ENCODE assay signal across 2 cellular contexts in genomic region chr17:28117304-28117703, GRCh38.
TF ChIP-seq lines count a peak whose summit lies in the region.

No MANE protein-coding gene starts in this region.

TF ChIP-seq in HEK293, 187 proteins besides CTCF, POLR2A, EP300 and RAD21:
- no peak for TF ChIP-seq ZSCAN18 (tag by site-specific recombination; IDR thresholded peaks at IDR 0.05)
- TF ChIP-seq HIC1 (tag by site-specific recombination; IDR thresholded peaks at IDR 0.05) = no peak
- 0 out of 2 replicates have a peak, but pooled peaks have one; percentile 38 for TF ChIP-seq SCRT1 (tag by site-specific recombination; IDR thresholded peaks at IDR 0.05; ENCODE audit: borderline replicate concordance)
- TF ChIP-seq ZNF664 (tag by site-specific recombination; IDR thresholded peaks at IDR 0.05) = no peak
- TF ChIP-seq HOXC10 (CRISPR knock-in tag; IDR thresholded peaks at IDR 0.05) = no peak
- no peak for TF ChIP-seq PRDM6 (tag by site-specific recombination; IDR thresholded peaks at IDR 0.05)
- TF ChIP-seq SCRT2 (tag by site-specific recombination; IDR thresholded peaks at IDR 0.05) = peak; percentile 83
- TF ChIP-seq ZNF2 (tag by site-specific recombination; IDR thresholded peaks at IDR 0.05) = no peak
- TF ChIP-seq ZNF184 (tag by site-specific recombination; IDR thresholded peaks at IDR 0.05) = no peak

TF ChIP-seq in GM12878, 131 proteins besides CTCF, POLR2A, EP300 and RAD21:
- TF ChIP-seq PKNOX1 (IDR thresholded peaks at IDR 0.05) (no peak), SUPT20H (IDR thresholded peaks at IDR 0.05; ENCODE audit: borderline replicate concordance, control insufficient read depth, low read depth, low read length) (no peak), CREB1 (IDR thresholded peaks at IDR 0.05; ENCODE audit: low read depth) (no peak), ZNF384 (IDR thresholded peaks at IDR 0.05; ENCODE audit: borderline replicate concordance, low read depth, low read length) (no peak), SMAD1 (IDR thresholded peaks at IDR 0.05; ENCODE audit: low read depth, partially characterized antibody) (no peak), MYC (IDR thresholded peaks at IDR 0.05; ENCODE audit: insufficient read depth, insufficient read length, insufficient replicate concordance, low read length, severe bottlenecking) (no peak), POLR2AphosphoS2 (IDR thresholded peaks at IDR 0.05; ENCODE audit: low read depth, low read length) (no peak), FOS (IDR thresholded peaks at IDR 0.05; ENCODE audit: borderline replicate concordance, extremely low read depth, insufficient read length) (no peak), BCL11A (IDR thresholded peaks at IDR 0.05; ENCODE audit: low read depth, low read length) (no peak), CHD1 (IDR thresholded peaks at IDR 0.05; ENCODE audit: low read depth, low read length) (no peak), MEF2B (IDR thresholded peaks at IDR 0.05; ENCODE audit: partially characterized antibody, poor library complexity, severe bottlenecking) (no peak), GABPA (IDR thresholded peaks at IDR 0.05; ENCODE audit: low read depth) (no peak), NFIC (IDR thresholded peaks at IDR 0.05; ENCODE audit: low read depth, low read length) (no peak), ZNF207 (IDR thresholded peaks at IDR 0.05; ENCODE audit: borderline replicate concordance) (no peak), SP1 (IDR thresholded peaks at IDR 0.05; ENCODE audit: low read depth, low read length) (no peak), HSF1 (IDR thresholded peaks at IDR 0.05; ENCODE audit: low read depth, low read length) (no peak), RBBP5 (conservative IDR thresholded peaks at IDR 0.05) (no peak), USF1 (IDR thresholded peaks at IDR 0.05; ENCODE audit: borderline replicate concordance, extremely low read length, insufficient read depth, low read depth, low read length) (no peak), PAX5 (IDR thresholded peaks at IDR 0.05; ENCODE audit: borderline replicate concordance, low read depth, low read length) (no peak)
